7 cellular contexts compared by ENCODE assay signal in the genomic region with DNA sequence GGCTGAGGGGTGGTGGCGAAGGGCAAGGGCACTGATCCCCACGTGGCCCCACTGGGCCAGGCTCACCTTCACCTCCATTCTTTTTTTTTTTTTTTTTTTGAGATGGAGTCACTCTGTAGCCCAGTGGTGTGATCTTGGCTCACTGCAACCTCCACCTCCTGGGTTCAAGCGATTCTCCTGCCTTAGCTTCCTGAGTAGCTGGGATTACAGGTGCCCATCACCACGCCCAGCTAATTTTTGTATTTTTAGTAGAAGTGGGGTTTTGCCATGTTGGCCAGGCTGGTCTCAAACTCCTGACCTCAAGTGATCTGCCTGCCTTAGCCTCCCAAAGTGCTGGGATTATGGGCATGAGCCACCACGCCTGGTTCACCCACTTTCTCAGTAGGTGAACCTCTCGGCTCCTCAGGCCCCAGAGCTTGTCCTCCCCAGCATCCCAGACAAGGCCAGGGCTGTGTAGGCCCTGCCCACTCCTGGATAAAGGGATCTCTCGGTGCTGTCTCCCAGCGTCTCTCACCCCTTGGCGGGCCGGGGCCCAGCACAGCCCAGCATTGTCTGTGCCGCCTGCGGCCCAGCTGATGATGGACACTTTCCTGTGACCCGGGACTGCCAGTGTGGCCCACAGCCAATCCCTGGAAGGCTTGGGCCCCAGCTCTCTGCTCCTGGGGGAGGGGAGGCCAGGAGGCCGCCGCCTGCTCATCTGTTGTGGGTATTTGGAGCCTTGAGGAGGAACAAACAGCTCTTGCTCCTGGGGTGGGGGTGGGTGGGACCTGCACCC.
DNase-seq lines count a peak whose midpoint lies in the region; ATAC-seq, FAIRE-seq and TF ChIP-seq lines count a peak whose summit lies in the region.
"Not testable (repeated sequence)": the region's sequence is repeated elsewhere in the genome, so short reads cannot be mapped to it uniquely, and the experiment has no call there.

No MANE protein-coding gene starts in this region.

- not testable (repeated sequence) for H3K4me3 Mint-ChIP-seq in brain

- ATAC-seq in left ventricle myocardium superior = peak; percentile 41
- not testable (repeated sequence) for ATAC-seq in pancreas

- not testable (repeated sequence) for FAIRE-seq in pancreas (lab: Jason Lieb, UNC)

- DNase-seq in NCI-H82 (lab: John Stamatoyannopoulos, UW) (peak; percentile 56), left ventricle myocardium superior (peak; percentile 33), pancreas (peak in 4 of 6 donors; percentile 27 to 75 (median 56))
- not testable (repeated sequence) for DNase-seq in epithelial cell of prostate (ENCODE audit: low read depth, low spot score); stomach

- H3K36me3 ChIP-seq in mesodermal cell (ENCODE audit: control insufficient read depth, insufficient read depth, low read length) (peaks cover 82% of the 10 kb centered on the region), stomach (peaks cover 0 to 18% (median 1%) of the 10 kb centered on the region in 4 donors)
- H3K36me3 ChIP-seq in pancreas = not testable (repeated sequence)

- H3K4me3 ChIP-seq in mesodermal cell (ENCODE audit: extremely low read depth, insufficient read depth, low read length, poor library complexity, severe bottlenecking); pancreas; stomach: not testable (repeated sequence)

- not testable (repeated sequence) for H3K27me3 Mint-ChIP-seq in brain

- intact Hi-C loops in left ventricle myocardium superior (cut with micrococcal nuclease); pancreas (cut with DNase I); stomach (cut with DNase I; ENCODE audit: low total_unique reads): not testable (repeated sequence)

- peak overlapping the region in 3 of 5 experiments; percentile 63 to 88 (median 78) for H3K27ac Mint-ChIP-seq in brain

- peak overlapping the region; percentile 42 for H3K27ac ChIP-seq in epithelial cell of prostate
- H3K27ac ChIP-seq in mesodermal cell (ENCODE audit: low read depth, low read length, severe bottlenecking) = peak overlapping the region; percentile 76
- peak overlapping the region; percentile 68 to 88 (median 80) for H3K27ac ChIP-seq in pancreas
- H3K27ac ChIP-seq in stomach = peak overlapping the region; percentile 84 to 93 (median 89)

- WGBS in mesodermal cell (ENCODE audit: insufficient coverage in 2 of 2), 2 experiments = 74 to 92% methylated on average over 5 to 11 of the region's 15 CpGs
- 46 to 55% methylated on average over 15 of the region's 15 CpGs for WGBS in pancreas, 2 donors
- 67 to 76% (median 69%) methylated on average over 10 to 15 of the region's 15 CpGs for WGBS in stomach, 5 donors

- not testable (repeated sequence) for H3K9me3 Mint-ChIP-seq in brain

- not testable (repeated sequence) for H3K9me3 ChIP-seq in mesodermal cell (ENCODE audit: control insufficient read depth, low read length); pancreas; stomach

- H3K4me1 Mint-ChIP-seq in brain = peaks cover 64% of the 10 kb centered on the region

- not testable (repeated sequence) for TF ChIP-seq POLR2A in stomach (IDR thresholded peaks at IDR 0.05)

- TF ChIP-seq EP300 in stomach (IDR thresholded peaks at IDR 0.05) = not testable (repeated sequence)

- TF ChIP-seq CTCF in brain (conservative IDR thresholded peaks at IDR 0.05); pancreas (IDR thresholded peaks at IDR 0.05); stomach (IDR thresholded peaks at IDR 0.05): not testable (repeated sequence)

- not testable (repeated sequence) for H3K27me3 ChIP-seq in pancreas, stomach

- H3K36me3 Mint-ChIP-seq in brain = not testable (repeated sequence)

- H3K4me1 ChIP-seq in mesodermal cell (ENCODE audit: control insufficient read depth, insufficient read depth, low read length, poor library complexity, severe bottlenecking) (peaks cover 55% of the 10 kb centered on the region), pancreas (peaks cover 30 to 39% (median 38%) of the 10 kb centered on the region in 3 donors), stomach (peaks cover 66 to 93% (median 80%) of the 10 kb centered on the region in 4 donors)
